Comparison of ENCODE assay signal across 14 cellular contexts in the genomic region with DNA sequence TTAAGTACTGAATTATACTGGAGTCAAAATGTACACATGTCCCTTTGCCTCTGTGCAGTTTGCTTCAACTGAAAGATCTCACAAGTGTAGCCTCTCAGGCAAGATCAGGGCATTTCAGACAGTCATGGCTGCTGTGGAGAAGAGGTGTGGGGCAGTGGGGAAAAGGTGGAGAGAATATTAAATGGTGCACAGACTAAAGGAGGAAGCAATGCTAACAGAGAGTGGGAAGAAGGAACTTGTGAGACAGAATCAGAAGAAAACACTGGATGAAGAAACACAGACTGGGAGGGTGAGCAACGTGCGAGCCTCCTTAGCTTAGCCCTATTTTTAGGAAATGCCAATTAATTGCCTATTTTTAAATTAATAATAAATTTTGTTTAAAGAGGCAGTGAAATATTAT.
"Had no signal": no experiment of that assay in that cellular context is flagged by ENCODE, and none has a peak within 500 bp of the region (broad histone marks: within the 10 kb centered on the region; RNA-seq: fewer than 3 reads in every experiment).

No MANE protein-coding gene starts in this region.

- H3K36me3 ChIP-seq: neutrophil, transverse colon had no signal

- H3K27ac ChIP-seq: body of pancreas, gastroesophageal sphincter, neutrophil, transverse colon had no signal

- H3K4me1 ChIP-seq: body of pancreas had no signal

- H3K4me3 Mint-ChIP-seq: activated T-cell treated with anti-CD3 and anti-CD28 coated beads, Interleukin-2, amount 50 U/mL, for 24 hours; central memory CD8-positive, alpha-beta T cell; stimulated activated effector memory CD8-positive, alpha-beta T cell treated with anti-CD3 and anti-CD28 coated beads, Interleukin-12 subunit alpha, Interleukin-12 subunit beta, amount 100 ng/mL, for 72 hours had no signal

- H3K27me3 ChIP-seq: body of pancreas, gastroesophageal sphincter, neutrophil, transverse colon had no signal

- H3K9me3 ChIP-seq: body of pancreas, gastroesophageal sphincter, neutrophil, transverse colon had no signal

- H3K9me3 Mint-ChIP-seq: activated naive CD4-positive, alpha-beta T cell treated with anti-CD3 and anti-CD28 coated beads, Interleukin-2, amount 50 U/mL, for 72 hours; activated T-cell treated with anti-CD3 and anti-CD28 coated beads, Interleukin-2, amount 50 U/mL, for 24 hours; central memory CD8-positive, alpha-beta T cell; naive thymus-derived CD8-positive, alpha-beta T cell; stimulated activated effector memory CD8-positive, alpha-beta T cell treated with anti-CD3 and anti-CD28 coated beads, Interleukin-12 subunit alpha, Interleukin-12 subunit beta, amount 100 ng/mL, for 72 hours had no signal

- H3K4me3 ChIP-seq: body of pancreas, gastroesophageal sphincter, transverse colon had no signal

- H3K27me3 Mint-ChIP-seq: activated T-cell treated with anti-CD3 and anti-CD28 coated beads, Interleukin-2, amount 50 U/mL, for 24 hours; central memory CD8-positive, alpha-beta T cell; naive thymus-derived CD8-positive, alpha-beta T cell had no signal

- ATAC-seq: activated naive CD4-positive, alpha-beta T cell treated with anti-CD3 and anti-CD28 coated beads, Interleukin-2, amount 50 U/mL, for 72 hours; body of pancreas; gastroesophageal sphincter; naive thymus-derived CD8-positive, alpha-beta T cell; stimulated activated effector memory CD8-positive, alpha-beta T cell treated with anti-CD3 and anti-CD28 coated beads, Interleukin-12 subunit alpha, Interleukin-12 subunit beta, amount 100 ng/mL, for 72 hours had no signal

- H3K27ac Mint-ChIP-seq: activated naive CD4-positive, alpha-beta T cell treated with anti-CD3 and anti-CD28 coated beads, Interleukin-2, amount 50 U/mL, for 72 hours; activated T-cell treated with anti-CD3 and anti-CD28 coated beads, Interleukin-2, amount 50 U/mL, for 24 hours; naive thymus-derived CD8-positive, alpha-beta T cell; stimulated activated effector memory CD8-positive, alpha-beta T cell treated with anti-CD3 and anti-CD28 coated beads, Interleukin-12 subunit alpha, Interleukin-12 subunit beta, amount 100 ng/mL, for 72 hours had no signal

- DNase-seq: activated effector memory CD4-positive, alpha-beta T cell treated with Interleukin-2 at 50 U/mL for 16 hours; activated T-cell treated with anti-CD3 and anti-CD28 coated beads, Interleukin-2, amount 50 U/mL, for 24 hours; amniotic stem cell; body of pancreas; kidney; naive thymus-derived CD8-positive, alpha-beta T cell; posterior cingulate gyrus; small intestine; transverse colon had no signal
